ENCODE assay signal across 8 cellular contexts in genomic region chr12:6944381-6945186, GRCh38. TPM values are rescaled to one million over a fixed set of nuclear protein-coding genes. Genes with fewer than 3 reads are reported as not detected.
A peak's percentile ranks its signal among the peaks of the same experiment; 100 is the strongest.
DNase-seq lines count a peak whose midpoint lies in the region; ATAC-seq and TF ChIP-seq lines count a peak whose summit lies in the region.

No MANE protein-coding gene starts in this region.

- peak; percentile 92 for TF ChIP-seq CTCF in GM12874 (IDR thresholded peaks at IDR 0.05; ENCODE audit: insufficient read depth, low read depth, low read length)
- peak; percentile 83 to 90 for TF ChIP-seq CTCF in right atrium auricular region (IDR thresholded peaks at IDR 0.05)
- TF ChIP-seq CTCF in vagina (IDR thresholded peaks at IDR 0.05) = peak; percentile 54 to 98 (median 73)

- H3K9me3 ChIP-seq in right atrium auricular region = no peaks in the 10 kb centered on the region
- no peaks in the 10 kb centered on the region for H3K9me3 ChIP-seq in vagina

- TF ChIP-seq POLR2A in vagina (IDR thresholded peaks at IDR 0.05) = peak in 1 of 2 donors; percentile 40

- peak overlapping the region; percentile 60 to 66 for H3K4me3 ChIP-seq in right atrium auricular region
- peak overlapping the region; percentile 56 to 73 for H3K4me3 ChIP-seq in vagina

- DNase-seq in NCI-H1694 (lab: John Stamatoyannopoulos, UW) (peak; percentile 95), T-helper 2 cell (peak; percentile 61 to 94 (median 77)), anterior cingulate cortex (lab: John Stamatoyannopoulos, UW) (peak; percentile 32 to 94 (median 84)), right atrium auricular region (ENCODE audit: low spot score) (peak; percentile 97), pulmonary artery endothelial cell (ENCODE audit: low read depth, low spot score) (peak; percentile 63), vagina (ENCODE audit: extremely low spot score in 2 of 2) (peak in 1 of 2 donors; percentile 97)

- peak; percentile 34 for ATAC-seq in HG02840 (IDR thresholded peaks at IDR 0.05; ENCODE audit: low FRiP score, unreplicated experiment)

- H3K4me1 ChIP-seq in right atrium auricular region = peaks cover 0 to 37% of the 10 kb centered on the region in 2 donors
- peaks cover 34% of the 10 kb centered on the region for H3K4me1 ChIP-seq in vagina

- H3K27me3 ChIP-seq in right atrium auricular region (no peaks in the 10 kb centered on the region), vagina (no peaks in the 10 kb centered on the region)

- H3K27ac ChIP-seq in right atrium auricular region (peak overlapping the region; percentile 97 to 99), vagina (peak overlapping the region; percentile 95)

- H3K36me3 ChIP-seq in right atrium auricular region (peaks cover 11% of the 10 kb centered on the region), vagina (no peaks in the 10 kb centered on the region)

- intact Hi-C loops in vagina (cut with DNase I) = loop anchor here (5.0 kb wide), 2 partner anchors 148 to 168 kb away; partner anchors contain the start of gene C1R

RNA-seq across cellular contexts. Expression of gene C12orf57, which starts 0.8 kb away (rescaled TPM):
- total RNA-seq in right atrium auricular region (100 to 1,000 TPM; 398 to 533 TPM), pulmonary artery endothelial cell (68.2 and 84.6 TPM in 2 replicates), vagina (760 TPM)

RNA-seq across cellular contexts. Expression of gene RNU7-1, which starts 1.0 kb away (rescaled TPM):
- total RNA-seq in right atrium auricular region (not detected), pulmonary artery endothelial cell (not detected in 2 replicates), vagina (not detected)

RNA-seq across cellular contexts. Expression of gene PTPN6, which starts 6.6 kb away (rescaled TPM):
- total RNA-seq in right atrium auricular region (1 to 10 TPM; 3.7 to 7.5 TPM), pulmonary artery endothelial cell (0.13 and 0.60 TPM in 2 replicates), vagina (17.4 TPM)

RNA-seq across cellular contexts. Expression of gene ATN1, which starts 16.8 kb away (rescaled TPM):
- 10 to 100 TPM; 37.1 to 68.9 TPM for total RNA-seq in right atrium auricular region
- total RNA-seq in pulmonary artery endothelial cell = 6.1 and 6.7 TPM in 2 replicates
- 92.1 TPM for total RNA-seq in vagina

RNA-seq across cellular contexts. Expression of gene PHB2, which starts 25.9 kb away (rescaled TPM):
- total RNA-seq in right atrium auricular region = 100 to 1,000 TPM; 160 to 183 TPM
- 182 and 215 TPM in 2 replicates for total RNA-seq in pulmonary artery endothelial cell
- 199 TPM for total RNA-seq in vagina
